In the genomic region with DNA sequence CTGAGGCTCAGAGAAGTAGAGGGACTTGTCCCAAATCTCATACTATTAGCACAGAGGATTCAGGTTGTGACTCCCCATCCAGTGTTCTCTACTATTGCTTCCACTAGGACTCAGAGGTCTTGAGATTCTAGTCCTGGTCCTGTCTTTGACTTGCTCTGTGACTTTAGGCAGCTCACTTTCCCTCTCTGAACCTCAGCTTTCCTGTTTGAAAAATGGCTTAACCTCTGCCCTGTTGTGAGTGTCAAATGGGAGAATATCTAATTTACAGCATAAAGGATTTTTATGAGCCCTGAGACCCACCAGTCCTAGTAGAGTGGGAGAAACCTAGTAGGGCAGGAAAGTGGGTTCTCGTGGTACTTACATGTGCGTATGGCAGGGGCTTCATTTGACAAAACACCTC, we compare ENCODE assay signal across 1 cellular context.
TF ChIP-seq lines count a peak whose summit lies in the region.

No MANE protein-coding gene starts in this region.

TF ChIP-seq in K562, 482 proteins besides CTCF, POLR2A, EP300 and RAD21:
- TF ChIP-seq ZFP36 (IDR thresholded peaks at IDR 0.05; ENCODE audit: low read depth, low read length, partially characterized antibody) (peak; percentile 83), RBM25 (IDR thresholded peaks at IDR 0.05; ENCODE audit: low read depth, low read length, severe bottlenecking) (peak; percentile 76), BCOR (IDR thresholded peaks at IDR 0.05) (peak; percentile 73), MEF2D (tag; conservative IDR thresholded peaks at IDR 0.05; ENCODE audit: low read depth) (no peak), KDM1A (IDR thresholded peaks at IDR 0.05) (peak; percentile 37 to 54; a peak in 2 of 4 replicates), PTTG1 (tag; IDR thresholded peaks at IDR 0.05; ENCODE audit: low read depth) (0 out of 2 replicates have a peak, but pooled peaks have one; percentile 26)
- TF ChIP-seq, protein P1, sequence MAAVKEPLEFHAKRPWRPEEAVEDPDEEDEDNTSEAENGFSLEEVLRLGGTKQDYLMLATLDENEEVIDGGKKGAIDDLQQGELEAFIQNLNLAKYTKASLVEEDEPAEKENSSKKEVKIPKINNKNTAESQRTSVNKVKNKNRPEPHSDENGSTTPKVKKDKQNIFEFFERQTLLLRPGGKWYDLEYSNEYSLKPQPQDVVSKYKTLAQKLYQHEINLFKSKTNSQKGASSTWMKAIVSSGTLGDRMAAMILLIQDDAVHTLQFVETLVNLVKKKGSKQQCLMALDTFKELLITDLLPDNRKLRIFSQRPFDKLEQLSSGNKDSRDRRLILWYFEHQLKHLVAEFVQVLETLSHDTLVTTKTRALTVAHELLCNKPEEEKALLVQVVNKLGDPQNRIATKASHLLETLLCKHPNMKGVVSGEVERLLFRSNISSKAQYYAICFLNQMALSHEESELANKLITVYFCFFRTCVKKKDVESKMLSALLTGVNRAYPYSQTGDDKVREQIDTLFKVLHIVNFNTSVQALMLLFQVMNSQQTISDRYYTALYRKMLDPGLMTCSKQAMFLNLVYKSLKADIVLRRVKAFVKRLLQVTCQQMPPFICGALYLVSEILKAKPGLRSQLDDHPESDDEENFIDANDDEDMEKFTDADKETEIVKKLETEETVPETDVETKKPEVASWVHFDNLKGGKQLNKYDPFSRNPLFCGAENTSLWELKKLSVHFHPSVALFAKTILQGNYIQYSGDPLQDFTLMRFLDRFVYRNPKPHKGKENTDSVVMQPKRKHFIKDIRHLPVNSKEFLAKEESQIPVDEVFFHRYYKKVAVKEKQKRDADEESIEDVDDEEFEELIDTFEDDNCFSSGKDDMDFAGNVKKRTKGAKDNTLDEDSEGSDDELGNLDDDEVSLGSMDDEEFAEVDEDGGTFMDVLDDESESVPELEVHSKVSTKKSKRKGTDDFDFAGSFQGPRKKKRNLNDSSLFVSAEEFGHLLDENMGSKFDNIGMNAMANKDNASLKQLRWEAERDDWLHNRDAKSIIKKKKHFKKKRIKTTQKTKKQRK (IDR thresholded peaks at IDR 0.05; ENCODE audit: borderline replicate concordance, low read depth, low read length): no peak
TF ChIP-seq in K562: peak in this region for 5.
